In the genomic region with DNA sequence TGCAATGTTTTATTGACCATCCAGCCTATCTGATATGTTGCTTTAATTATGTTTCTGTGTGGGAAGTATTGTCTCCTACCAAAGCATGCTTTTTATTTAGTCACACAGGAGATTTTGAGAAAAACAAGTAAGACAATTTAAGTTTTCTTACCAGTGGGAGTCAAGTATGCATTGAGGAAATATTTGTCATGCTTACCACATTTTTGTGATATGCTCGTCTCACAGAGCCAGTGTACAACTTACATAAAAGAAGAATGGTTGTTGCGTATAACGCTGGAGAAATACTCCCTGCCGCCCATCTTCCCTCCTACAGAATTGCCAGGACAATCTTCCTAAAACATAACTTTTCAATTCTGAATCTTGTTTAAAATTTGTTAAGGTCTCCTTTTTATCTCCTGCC, we compare ENCODE assay signal across 1 cellular context.
TF ChIP-seq lines count a peak whose summit lies in the region.

No MANE protein-coding gene starts in this region.

TF ChIP-seq in K562, 482 proteins besides CTCF, POLR2A, EP300 and RAD21:
- no peak for TF ChIP-seq POLR2H (tag; IDR thresholded peaks at IDR 0.05; ENCODE audit: low read depth)
- TF ChIP-seq, protein P1, sequence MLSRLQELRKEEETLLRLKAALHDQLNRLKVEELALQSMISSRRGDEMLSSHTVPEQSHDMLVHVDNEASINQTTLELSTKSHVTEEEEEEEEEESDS (CRISPR knock-in tag; IDR thresholded peaks at IDR 0.05), result no peak
- no peak for TF ChIP-seq TCFL5 (CRISPR knock-in tag; conservative IDR thresholded peaks at IDR 0.05)
- TF ChIP-seq HNRNPH1 (optimal IDR thresholded peaks at IDR 0.05; ENCODE audit: low read depth, low read length), result no peak
- TF ChIP-seq ZNF140 (CRISPR knock-in tag; IDR thresholded peaks at IDR 0.05), result no peak
- TF ChIP-seq ZNF274 (IDR thresholded peaks at IDR 0.05; ENCODE audit: borderline replicate concordance, low read depth, low read length), result no peak
- TF ChIP-seq U2AF2 (optimal IDR thresholded peaks at IDR 0.05; ENCODE audit: low read depth, low read length), result no peak
- TF ChIP-seq, protein P2, sequence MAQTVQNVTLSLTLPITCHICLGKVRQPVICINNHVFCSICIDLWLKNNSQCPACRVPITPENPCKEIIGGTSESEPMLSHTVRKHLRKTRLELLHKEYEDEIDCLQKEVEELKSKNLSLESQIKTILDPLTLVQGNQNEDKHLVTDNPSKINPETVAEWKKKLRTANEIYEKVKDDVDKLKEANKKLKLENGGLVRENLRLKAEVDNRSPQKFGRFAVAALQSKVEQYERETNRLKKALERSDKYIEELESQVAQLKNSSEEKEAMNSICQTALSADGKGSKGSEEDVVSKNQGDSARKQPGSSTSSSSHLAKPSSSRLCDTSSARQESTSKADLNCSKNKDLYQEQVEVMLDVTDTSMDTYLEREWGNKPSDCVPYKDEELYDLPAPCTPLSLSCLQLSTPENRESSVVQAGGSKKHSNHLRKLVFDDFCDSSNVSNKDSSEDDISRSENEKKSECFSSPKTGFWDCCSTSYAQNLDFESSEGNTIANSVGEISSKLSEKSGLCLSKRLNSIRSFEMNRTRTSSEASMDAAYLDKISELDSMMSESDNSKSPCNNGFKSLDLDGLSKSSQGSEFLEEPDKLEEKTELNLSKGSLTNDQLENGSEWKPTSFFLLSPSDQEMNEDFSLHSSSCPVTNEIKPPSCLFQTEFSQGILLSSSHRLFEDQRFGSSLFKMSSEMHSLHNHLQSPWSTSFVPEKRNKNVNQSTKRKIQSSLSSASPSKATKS (CRISPR knock-in tag; IDR thresholded peaks at IDR 0.05), result no peak
- TF ChIP-seq NR2C1 (IDR thresholded peaks at IDR 0.05), result no peak
- TF ChIP-seq NR2C1 (tag; IDR thresholded peaks at IDR 0.05), result no peak
- TF ChIP-seq NFE2 (IDR thresholded peaks at IDR 0.05; ENCODE audit: low read depth), result no peak
- TF ChIP-seq SMARCA5 (IDR thresholded peaks at IDR 0.05), result no peak
- no peak for TF ChIP-seq ZBTB26 (CRISPR knock-in tag; IDR thresholded peaks at IDR 0.05)
- no peak for TF ChIP-seq SAFB2 (IDR thresholded peaks at IDR 0.05; ENCODE audit: borderline replicate concordance, low read depth, low read length, severe bottlenecking)
- no peak for TF ChIP-seq SMAD2 (IDR thresholded peaks at IDR 0.05; ENCODE audit: low read depth, low read length)
TF ChIP-seq in K562: peak in this region for 0.
